ENCODE assay signal across 2 cellular contexts in the genomic region with DNA sequence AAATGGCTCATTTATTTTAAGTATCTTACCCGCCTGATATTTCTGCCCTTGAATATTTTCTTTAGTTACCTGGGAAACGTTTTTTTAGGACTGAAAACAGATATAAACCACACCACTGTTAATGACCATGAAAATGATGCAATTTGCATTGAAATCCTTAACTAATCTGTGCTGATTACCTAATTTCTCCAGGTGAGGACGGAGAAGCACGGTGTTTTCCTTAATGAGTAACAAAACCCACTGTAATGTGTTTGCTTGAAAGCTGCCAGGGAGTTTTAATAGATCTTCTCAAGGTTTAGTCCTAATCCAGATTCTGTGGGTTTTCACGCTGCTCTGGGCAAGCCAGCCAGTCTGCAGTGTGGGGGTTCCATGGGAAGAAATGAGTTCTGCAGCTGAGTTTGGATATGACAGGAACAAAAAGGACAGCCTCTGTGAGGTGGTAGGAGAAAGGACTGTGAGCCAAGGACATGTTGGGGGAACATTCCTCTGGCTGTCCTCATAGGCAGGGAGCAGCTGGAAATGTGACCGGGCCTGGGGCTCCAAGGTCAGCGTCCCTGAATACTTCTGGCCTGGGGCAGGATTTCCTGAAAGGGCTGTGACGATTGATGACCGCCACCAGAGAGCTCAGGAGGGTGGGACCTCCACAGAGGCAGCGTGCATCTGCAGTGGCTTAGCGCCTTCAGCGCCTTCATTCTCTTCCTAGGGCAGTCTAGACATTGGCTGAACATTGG.
A peak's percentile ranks its signal among the peaks of the same experiment; 100 is the strongest.
TF ChIP-seq lines count a peak whose summit lies in the region.

No MANE protein-coding gene starts in this region.

TF ChIP-seq in liver, 16 proteins besides CTCF, POLR2A, EP300 and RAD21 (continued from another document):
- TF ChIP-seq, protein P1, sequence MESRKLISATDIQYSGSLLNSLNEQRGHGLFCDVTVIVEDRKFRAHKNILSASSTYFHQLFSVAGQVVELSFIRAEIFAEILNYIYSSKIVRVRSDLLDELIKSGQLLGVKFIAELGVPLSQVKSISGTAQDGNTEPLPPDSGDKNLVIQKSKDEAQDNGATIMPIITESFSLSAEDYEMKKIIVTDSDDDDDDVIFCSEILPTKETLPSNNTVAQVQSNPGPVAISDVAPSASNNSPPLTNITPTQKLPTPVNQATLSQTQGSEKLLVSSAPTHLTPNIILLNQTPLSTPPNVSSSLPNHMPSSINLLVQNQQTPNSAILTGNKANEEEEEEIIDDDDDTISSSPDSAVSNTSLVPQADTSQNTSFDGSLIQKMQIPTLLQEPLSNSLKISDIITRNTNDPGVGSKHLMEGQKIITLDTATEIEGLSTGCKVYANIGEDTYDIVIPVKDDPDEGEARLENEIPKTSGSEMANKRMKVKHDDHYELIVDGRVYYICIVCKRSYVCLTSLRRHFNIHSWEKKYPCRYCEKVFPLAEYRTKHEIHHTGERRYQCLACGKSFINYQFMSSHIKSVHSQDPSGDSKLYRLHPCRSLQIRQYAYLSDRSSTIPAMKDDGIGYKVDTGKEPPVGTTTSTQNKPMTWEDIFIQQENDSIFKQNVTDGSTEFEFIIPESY (IDR thresholded peaks at IDR 0.05) = no peak
- TF ChIP-seq TAF1 (conservative IDR thresholded peaks at IDR 0.05) (no peak), FOXA2 (IDR thresholded peaks at IDR 0.05) (no peak), RXRA (IDR thresholded peaks at IDR 0.05) (peak in 1 of 2 donors; percentile 32), JUND (IDR thresholded peaks at IDR 0.05) (no peak), HNF4A (conservative IDR thresholded peaks at IDR 0.05) (no peak), SP1 (IDR thresholded peaks at IDR 0.05) (peak; percentile 22), GABPA (IDR thresholded peaks at IDR 0.05 in 1 of 2, conservative IDR thresholded peaks at IDR 0.05 in 1 of 2) (no peak), HNF4G (IDR thresholded peaks at IDR 0.05) (no peak), EGR1 (IDR thresholded peaks at IDR 0.05; ENCODE audit: low read depth in 2 of 2) (no peak)
- TF ChIP-seq, protein P2, sequence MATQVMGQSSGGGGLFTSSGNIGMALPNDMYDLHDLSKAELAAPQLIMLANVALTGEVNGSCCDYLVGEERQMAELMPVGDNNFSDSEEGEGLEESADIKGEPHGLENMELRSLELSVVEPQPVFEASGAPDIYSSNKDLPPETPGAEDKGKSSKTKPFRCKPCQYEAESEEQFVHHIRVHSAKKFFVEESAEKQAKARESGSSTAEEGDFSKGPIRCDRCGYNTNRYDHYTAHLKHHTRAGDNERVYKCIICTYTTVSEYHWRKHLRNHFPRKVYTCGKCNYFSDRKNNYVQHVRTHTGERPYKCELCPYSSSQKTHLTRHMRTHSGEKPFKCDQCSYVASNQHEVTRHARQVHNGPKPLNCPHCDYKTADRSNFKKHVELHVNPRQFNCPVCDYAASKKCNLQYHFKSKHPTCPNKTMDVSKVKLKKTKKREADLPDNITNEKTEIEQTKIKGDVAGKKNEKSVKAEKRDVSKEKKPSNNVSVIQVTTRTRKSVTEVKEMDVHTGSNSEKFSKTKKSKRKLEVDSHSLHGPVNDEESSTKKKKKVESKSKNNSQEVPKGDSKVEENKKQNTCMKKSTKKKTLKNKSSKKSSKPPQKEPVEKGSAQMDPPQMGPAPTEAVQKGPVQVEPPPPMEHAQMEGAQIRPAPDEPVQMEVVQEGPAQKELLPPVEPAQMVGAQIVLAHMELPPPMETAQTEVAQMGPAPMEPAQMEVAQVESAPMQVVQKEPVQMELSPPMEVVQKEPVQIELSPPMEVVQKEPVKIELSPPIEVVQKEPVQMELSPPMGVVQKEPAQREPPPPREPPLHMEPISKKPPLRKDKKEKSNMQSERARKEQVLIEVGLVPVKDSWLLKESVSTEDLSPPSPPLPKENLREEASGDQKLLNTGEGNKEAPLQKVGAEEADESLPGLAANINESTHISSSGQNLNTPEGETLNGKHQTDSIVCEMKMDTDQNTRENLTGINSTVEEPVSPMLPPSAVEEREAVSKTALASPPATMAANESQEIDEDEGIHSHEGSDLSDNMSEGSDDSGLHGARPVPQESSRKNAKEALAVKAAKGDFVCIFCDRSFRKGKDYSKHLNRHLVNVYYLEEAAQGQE (IDR thresholded peaks at IDR 0.05) = no peak
- TF ChIP-seq, protein P3, sequence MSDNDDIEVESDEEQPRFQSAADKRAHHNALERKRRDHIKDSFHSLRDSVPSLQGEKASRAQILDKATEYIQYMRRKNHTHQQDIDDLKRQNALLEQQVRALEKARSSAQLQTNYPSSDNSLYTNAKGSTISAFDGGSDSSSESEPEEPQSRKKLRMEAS (IDR thresholded peaks at IDR 0.05) = no peak
- TF ChIP-seq, protein P4, sequence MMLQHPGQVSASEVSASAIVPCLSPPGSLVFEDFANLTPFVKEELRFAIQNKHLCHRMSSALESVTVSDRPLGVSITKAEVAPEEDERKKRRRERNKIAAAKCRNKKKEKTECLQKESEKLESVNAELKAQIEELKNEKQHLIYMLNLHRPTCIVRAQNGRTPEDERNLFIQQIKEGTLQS (IDR thresholded peaks at IDR 0.05) = peak; percentile 33

TF ChIP-seq in HepG2, 621 proteins besides CTCF, POLR2A, EP300 and RAD21 (continued from another document):
- no peak for TF ChIP-seq LCORL (IDR thresholded peaks at IDR 0.05)
- TF ChIP-seq LCORL (CRISPR knock-in tag; IDR thresholded peaks at IDR 0.05) = no peak
- no peak for TF ChIP-seq ZNF501 (CRISPR knock-in tag; IDR thresholded peaks at IDR 0.05)
- TF ChIP-seq, protein P5, sequence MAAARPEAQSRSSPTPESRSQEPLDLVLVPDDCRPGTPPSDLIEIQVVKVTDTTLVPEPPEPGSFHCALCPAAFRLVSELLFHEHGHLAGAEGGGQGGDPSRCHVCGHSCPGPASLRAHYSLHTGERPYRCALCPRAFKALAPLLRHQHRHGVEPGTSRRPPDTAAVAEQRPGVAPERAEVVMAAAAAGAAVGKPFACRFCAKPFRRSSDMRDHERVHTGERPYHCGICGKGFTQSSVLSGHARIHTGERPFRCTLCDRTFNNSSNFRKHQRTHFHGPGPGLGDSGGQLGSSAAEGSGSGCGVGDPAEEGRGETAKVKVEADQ (CRISPR knock-in tag; IDR thresholded peaks at IDR 0.05; ENCODE audit: borderline replicate concordance) = no peak
- TF ChIP-seq SCMH1 (CRISPR knock-in tag; IDR thresholded peaks at IDR 0.05; ENCODE audit: borderline replicate concordance) = no peak
- TF ChIP-seq ZNF616 (CRISPR knock-in tag; IDR thresholded peaks at IDR 0.05; ENCODE audit: low read depth) = no peak
- no peak for TF ChIP-seq ZNF441 (CRISPR knock-in tag; IDR thresholded peaks at IDR 0.05; ENCODE audit: borderline replicate concordance)
- TF ChIP-seq JDP2 (CRISPR knock-in tag; IDR thresholded peaks at IDR 0.05; ENCODE audit: borderline replicate concordance) = no peak
- TF ChIP-seq MTF1 (CRISPR knock-in tag; IDR thresholded peaks at IDR 0.05) = no peak
- TF ChIP-seq, protein P6, sequence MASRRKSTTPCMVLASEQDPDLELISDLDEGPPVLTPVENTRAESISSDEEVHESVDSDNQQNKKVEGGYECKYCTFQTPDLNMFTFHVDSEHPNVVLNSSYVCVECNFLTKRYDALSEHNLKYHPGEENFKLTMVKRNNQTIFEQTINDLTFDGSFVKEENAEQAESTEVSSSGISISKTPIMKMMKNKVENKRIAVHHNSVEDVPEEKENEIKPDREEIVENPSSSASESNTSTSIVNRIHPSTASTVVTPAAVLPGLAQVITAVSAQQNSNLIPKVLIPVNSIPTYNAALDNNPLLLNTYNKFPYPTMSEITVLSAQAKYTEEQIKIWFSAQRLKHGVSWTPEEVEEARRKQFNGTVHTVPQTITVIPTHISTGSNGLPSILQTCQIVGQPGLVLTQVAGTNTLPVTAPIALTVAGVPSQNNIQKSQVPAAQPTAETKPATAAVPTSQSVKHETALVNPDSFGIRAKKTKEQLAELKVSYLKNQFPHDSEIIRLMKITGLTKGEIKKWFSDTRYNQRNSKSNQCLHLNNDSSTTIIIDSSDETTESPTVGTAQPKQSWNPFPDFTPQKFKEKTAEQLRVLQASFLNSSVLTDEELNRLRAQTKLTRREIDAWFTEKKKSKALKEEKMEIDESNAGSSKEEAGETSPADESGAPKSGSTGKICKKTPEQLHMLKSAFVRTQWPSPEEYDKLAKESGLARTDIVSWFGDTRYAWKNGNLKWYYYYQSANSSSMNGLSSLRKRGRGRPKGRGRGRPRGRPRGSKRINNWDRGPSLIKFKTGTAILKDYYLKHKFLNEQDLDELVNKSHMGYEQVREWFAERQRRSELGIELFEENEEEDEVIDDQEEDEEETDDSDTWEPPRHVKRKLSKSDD (CRISPR knock-in tag; IDR thresholded peaks at IDR 0.05; ENCODE audit: low read depth) = no peak
- TF ChIP-seq DMAP1 (CRISPR knock-in tag; IDR thresholded peaks at IDR 0.05) = no peak
- no peak for TF ChIP-seq MIXL1 (CRISPR knock-in tag; IDR thresholded peaks at IDR 0.05)
- TF ChIP-seq NBN (conservative IDR thresholded peaks at IDR 0.05) = no peak
TF ChIP-seq in HepG2: peak in this region for 0.
